Comparison of ENCODE assay signal across 11 cellular contexts in genomic region chr5:79962580-79963222, GRCh38. TPM values are rescaled to one million over a fixed set of nuclear protein-coding genes. Genes with fewer than 3 reads are reported as not detected.
A peak's percentile ranks its signal among the peaks of the same experiment; 100 is the strongest.
DNase-seq lines count a peak whose midpoint lies in the region; ATAC-seq, FAIRE-seq and TF ChIP-seq lines count a peak whose summit lies in the region.
"Had no signal": no experiment of that assay in that cellular context is flagged by ENCODE, and none has a peak within 500 bp of the region (broad histone marks: within the 10 kb centered on the region; RNA-seq: fewer than 3 reads in every experiment).

No MANE protein-coding gene starts in this region.

- H3K4me1 ChIP-seq in breast epithelium (no peaks in the 10 kb centered on the region), gastrocnemius medialis (no peaks in the 10 kb centered on the region)

- TF ChIP-seq CTCF in MCF 10A (IDR thresholded peaks at IDR 0.05; ENCODE audit: unreplicated experiment) (no peak), breast epithelium (IDR thresholded peaks at IDR 0.05) (no peak), foreskin fibroblast (IDR thresholded peaks at IDR 0.05; ENCODE audit: low read depth, low read length) (no peak), gastrocnemius medialis (IDR thresholded peaks at IDR 0.05 in 4 of 5, conservative IDR thresholded peaks at IDR 0.05 in 1 of 5) (no peak)

- no peak for FAIRE-seq in GM12892 (lab: Jason Lieb, UNC)

- ATAC-seq in stimulated activated naive CD8-positive, alpha-beta T cell treated with anti-CD3 and anti-CD28 coated beads, Interleukin-15, Interleukin-2, amounts not matched to agents 100 U/mL and 50 U/mL, for 24 hours: peak; percentile 97
- ATAC-seq in HG03439 (IDR thresholded peaks at IDR 0.05; ENCODE audit: unreplicated experiment) (no peak), gastrocnemius medialis (no peak)
- ATAC-seq: CD8-positive, alpha-beta T cell had no signal

- no peak overlapping the region for H3K4me3 Mint-ChIP-seq in MCF 10A (ENCODE audit: unreplicated experiment)
- H3K4me3 Mint-ChIP-seq in T-helper 2 cell treated with Interferon-gamma antibody and Interleukin-4, amounts not matched to agents 5 μg/mL and 100 μg/mL, for 36 hours: peak overlapping the region; percentile 0
- H3K4me3 Mint-ChIP-seq: CD8-positive, alpha-beta T cell; naive B cell had no signal

- H3K27me3 Mint-ChIP-seq in MCF 10A (ENCODE audit: insufficient read depth, unreplicated experiment): no peaks in the 10 kb centered on the region
- no peaks in the 10 kb centered on the region for H3K27me3 Mint-ChIP-seq in T-helper 2 cell treated with Interferon-gamma antibody and Interleukin-4, amounts not matched to agents 5 μg/mL and 100 μg/mL, for 36 hours (ENCODE audit: low read depth)

- no peaks in the 10 kb centered on the region for H3K36me3 Mint-ChIP-seq in MCF 10A (ENCODE audit: insufficient read depth, unreplicated experiment)
- no peaks in the 10 kb centered on the region for H3K36me3 Mint-ChIP-seq in T-helper 2 cell treated with Interferon-gamma antibody and Interleukin-4, amounts not matched to agents 5 μg/mL and 100 μg/mL, for 36 hours (ENCODE audit: low read depth)
- H3K36me3 Mint-ChIP-seq: CD8-positive, alpha-beta T cell; naive B cell had no signal

- in situ Hi-C loops in gastrocnemius medialis (cut with MboI; ENCODE audit: low sequenced_read_pairs in 4 of 4): no loop called here

- H3K27ac Mint-ChIP-seq in MCF 10A (ENCODE audit: low read depth, unreplicated experiment): no peak overlapping the region
- peak overlapping the region; percentile 71 for H3K27ac Mint-ChIP-seq in T-helper 2 cell treated with Interferon-gamma antibody and Interleukin-4, amounts not matched to agents 5 μg/mL and 100 μg/mL, for 36 hours
- H3K27ac Mint-ChIP-seq: CD8-positive, alpha-beta T cell; naive B cell had no signal

- BruUV-seq in MCF 10A (replicated peaks; lab: Mats Ljungman, UMichigan): no TSS peak

- H3K36me3 ChIP-seq in breast epithelium: no peaks in the 10 kb centered on the region
- H3K36me3 ChIP-seq in gastrocnemius medialis: no peaks in the 10 kb centered on the region

- H3K27me3 ChIP-seq in breast epithelium: no peaks in the 10 kb centered on the region
- H3K27me3 ChIP-seq in gastrocnemius medialis: no peaks in the 10 kb centered on the region

- CTCF ChIA-PET in MCF 10A (lab: Yijun Ruan, JAX): no interaction called here

- H3K9me3 Mint-ChIP-seq in MCF 10A (ENCODE audit: unreplicated experiment): no peaks in the 10 kb centered on the region
- no peaks in the 10 kb centered on the region for H3K9me3 Mint-ChIP-seq in T-helper 2 cell treated with Interferon-gamma antibody and Interleukin-4, amounts not matched to agents 5 μg/mL and 100 μg/mL, for 36 hours
- H3K9me3 Mint-ChIP-seq: CD8-positive, alpha-beta T cell had no signal

- no peak overlapping the region for H3K4me3 ChIP-seq in breast epithelium
- no peak overlapping the region for H3K4me3 ChIP-seq in foreskin fibroblast (ENCODE audit: low read depth in 1 of 2, low read length in 2 of 2)
- H3K4me3 ChIP-seq in gastrocnemius medialis: no peak overlapping the region

- no peaks in the 10 kb centered on the region for H3K9me3 ChIP-seq in breast epithelium
- no peaks in the 10 kb centered on the region for H3K9me3 ChIP-seq in gastrocnemius medialis

- TF ChIP-seq POLR2A in breast epithelium (IDR thresholded peaks at IDR 0.05) (no peak), gastrocnemius medialis (IDR thresholded peaks at IDR 0.05) (no peak), GM12892 (IDR thresholded peaks at IDR 0.05; ENCODE audit: low read depth, low read length) (no peak)

- POLR2A ChIA-PET in MCF 10A (lab: Yijun Ruan, JAX): interaction anchor here (0.6 kb wide), 1 partner anchor 274 kb away, joined by 3 read pairs; no protein-coding TSS in a partner anchor

- no peaks in the 10 kb centered on the region for H3K4me1 Mint-ChIP-seq in MCF 10A (ENCODE audit: insufficient read depth, unreplicated experiment)
- H3K4me1 Mint-ChIP-seq in T-helper 2 cell treated with Interferon-gamma antibody and Interleukin-4, amounts not matched to agents 5 μg/mL and 100 μg/mL, for 36 hours (ENCODE audit: low read depth): peaks cover 19% of the 10 kb centered on the region
- H3K4me1 Mint-ChIP-seq: naive B cell had no signal

- H3K27ac ChIP-seq in breast epithelium (no peak overlapping the region), gastrocnemius medialis (no peak overlapping the region)

- DNase-seq in MCF 10A (ENCODE audit: unreplicated experiment): peak; percentile 4
- DNase-seq in breast epithelium (ENCODE audit: low spot score in 2 of 2): no peak
- peak; percentile 53 for DNase-seq in T-helper 2 cell treated with Interferon-gamma antibody and Interleukin-4, amounts not matched to agents 5 μg/mL and 100 μg/mL, for 36 hours (ENCODE audit: low spot score)
- DNase-seq in foreskin fibroblast: peak; percentile 14 to 34
- peak; percentile 62 for DNase-seq in stimulated activated naive CD8-positive, alpha-beta T cell treated with anti-CD3 and anti-CD28 coated beads, Interleukin-15, Interleukin-2, amounts not matched to agents 100 U/mL and 50 U/mL, for 24 hours
- no peak for DNase-seq in gastrocnemius medialis
- no peak for DNase-seq in GM12892 (ENCODE audit: insufficient read length)
- DNase-seq: anterior cingulate cortex; CD8-positive, alpha-beta T cell; naive B cell had no signal

- intact Hi-C loops in MCF 10A (cut with micrococcal nuclease) (no loop called here), breast epithelium (cut with DNase I; ENCODE audit: low total_unique reads) (no loop called here), gastrocnemius medialis (cut with DNase I; ENCODE audit: low total_unique reads) (loop anchor here (10.0 kb wide), 1 partner anchor 88 kb away; no protein-coding TSS in a partner anchor)

RNA-seq across cellular contexts. Expression of gene MTX3, which starts 28.4 kb away (rescaled TPM):
- total RNA-seq in MCF 10A (2022): 23.9 and 28.2 TPM in 2 replicates
- total RNA-seq in breast epithelium: 10 to 100 TPM; 14.2 to 20.2 (median 15.1) TPM
- 10 to 100 TPM in 2 of 4 donors, 1 to 10 TPM in 2; 8.2 to 29.3 (median 10.8) TPM for total RNA-seq in gastrocnemius medialis
- polyA plus RNA-seq in GM12892 (2012; ENCODE audit: missing spikeins): 8.1 TPM

Comparison
In these comparisons a context has a peak if more than half of its experiments do, and no peak if none do; other contexts are left out.
1. DNase-seq: peak in MCF 10A (single experiment), T-helper 2 cell treated with Interferon-gamma antibody and Interleukin-4, amounts not matched to agents 5 μg/mL and 100 μg/mL, for 36 hours (single experiment), foreskin fibroblast (2 of 2) and stimulated activated naive CD8-positive, alpha-beta T cell treated with anti-CD3 and anti-CD28 coated beads, Interleukin-15, Interleukin-2, amounts not matched to agents 100 U/mL and 50 U/mL, for 24 hours (single experiment); none in breast epithelium (0 of 2), gastrocnemius medialis (0 of 2) and GM12892 (single experiment).